Comparison of ENCODE assay signal across 15 cellular contexts in genomic region chr17:65108152-65108551, GRCh38. TPM values are rescaled to one million over a fixed set of nuclear protein-coding genes. Genes with fewer than 3 reads are reported as not detected.
DNase-seq lines count a peak whose midpoint lies in the region; ATAC-seq and TF ChIP-seq lines count a peak whose summit lies in the region.
"Had no signal": no experiment of that assay in that cellular context is flagged by ENCODE, and none has a peak within 500 bp of the region (broad histone marks: within the 10 kb centered on the region; RNA-seq: fewer than 3 reads in every experiment).

No MANE protein-coding gene starts in this region.

- H3K9me3 Mint-ChIP-seq in brain (peaks cover 0 to 12% (median 3%) of the 10 kb centered on the region in 5 experiments), osteocyte (ENCODE audit: unreplicated experiment) (no peaks in the 10 kb centered on the region)
- H3K9me3 Mint-ChIP-seq: CD8-positive, alpha-beta T cell had no signal

- H3K4me3 Mint-ChIP-seq in brain (peak overlapping the region in 1 of 5 experiments; percentile 2), osteocyte (ENCODE audit: unreplicated experiment) (no peak overlapping the region)
- H3K4me3 Mint-ChIP-seq: CD14-positive monocyte; CD8-positive, alpha-beta T cell had no signal

- TF ChIP-seq POLR2A in esophagus squamous epithelium (IDR thresholded peaks at IDR 0.05): no peak

- no peaks in the 10 kb centered on the region for H3K9me2 ChIP-seq in GM23248 (ENCODE audit: insufficient read depth)

- ATAC-seq in foreskin keratinocyte: no peak
- no peak for ATAC-seq in esophagus mucosa
- ATAC-seq: CD8-positive, alpha-beta T cell had no signal

- H3K36me3 Mint-ChIP-seq in brain: no peaks in the 10 kb centered on the region
- H3K36me3 Mint-ChIP-seq in osteocyte (ENCODE audit: unreplicated experiment): no peaks in the 10 kb centered on the region
- H3K36me3 Mint-ChIP-seq: CD14-positive monocyte; CD8-positive, alpha-beta T cell had no signal

- H3F3A ChIP-seq in GM23248 (ENCODE audit: insufficient read depth): peaks cover 17% of the 10 kb centered on the region

- CTCF ChIA-PET in HEK293 (lab: Yijun Ruan, JAX): interaction anchor here (0.7 to 2.3 kb wide), 2 partner anchors 8 to 10 kb away, joined by 3 to 17 read pairs; no protein-coding TSS in a partner anchor

- H3K9me3 ChIP-seq in HEK293 (ENCODE audit: control insufficient read depth, insufficient read depth, low read depth, low read length) (no peaks in the 10 kb centered on the region), GM23248 (ENCODE audit: low read depth) (no peaks in the 10 kb centered on the region), esophagus squamous epithelium (no peaks in the 10 kb centered on the region)
- H3K9me3 ChIP-seq: BE2C had no signal

- 90 to 92% methylated on average over 6 of the region's 6 CpGs for WGBS in GM23248 (ENCODE audit: low coverage in 1 of 2, low lambda C conversion rate in 2 of 2, missing lambda C conversion rate in 2 of 2), 2 experiments
- 84 to 87% methylated on average over 6 of the region's 6 CpGs for WGBS in esophagus squamous epithelium, 2 donors

- no peak for TF ChIP-seq CTCF in HEK293 (tag by site-specific recombination; IDR thresholded peaks at IDR 0.05)
- TF ChIP-seq CTCF in brain (conservative IDR thresholded peaks at IDR 0.05): no peak
- TF ChIP-seq CTCF in foreskin keratinocyte (conservative IDR thresholded peaks at IDR 0.05): no peak
- TF ChIP-seq CTCF in osteocyte (IDR thresholded peaks at IDR 0.05): no peak
- no peak for TF ChIP-seq CTCF in esophagus squamous epithelium (IDR thresholded peaks at IDR 0.05)

- no peaks in the 10 kb centered on the region for H4K20me1 ChIP-seq in GM23248 (ENCODE audit: insufficient read depth)

- H3K27me3 ChIP-seq in foreskin keratinocyte (no peaks in the 10 kb centered on the region), GM23248 (replicated peaks; ENCODE audit: insufficient read depth) (peaks cover 18% of the 10 kb centered on the region), esophagus squamous epithelium (peaks cover 0 to 4% (median 0%) of the 10 kb centered on the region in 4 donors)
- H3K27me3 ChIP-seq: BE2C had no signal

- no peaks in the 10 kb centered on the region for H3K79me2 ChIP-seq in GM23248 (ENCODE audit: insufficient read depth)

- H3K4me3 ChIP-seq in HEK293 (ENCODE audit: low read depth, low read length) (no peak overlapping the region), GM23248 (no peak overlapping the region), esophagus squamous epithelium (no peak overlapping the region)

- H3K27ac ChIP-seq in HEK293 (ENCODE audit: extremely low read depth, low read depth, low read length) (no peak overlapping the region), foreskin keratinocyte (peak overlapping the region; percentile 15), GM23248 (no peak overlapping the region), esophagus squamous epithelium (peak overlapping the region in 1 of 4 donors; percentile 72)

- H3K4me1 ChIP-seq in HEK293 (ENCODE audit: control insufficient read depth, insufficient read depth, low read length): peaks cover 10% of the 10 kb centered on the region; the same call in 1 of the 2 replicates
- peaks cover 18% of the 10 kb centered on the region for H3K4me1 ChIP-seq in foreskin keratinocyte
- peaks cover 8% of the 10 kb centered on the region for H3K4me1 ChIP-seq in GM23248 (ENCODE audit: insufficient read depth)
- peaks cover 10 to 53% (median 16%) of the 10 kb centered on the region in 3 donors for H3K4me1 ChIP-seq in esophagus squamous epithelium
- H3K4me1 ChIP-seq: BE2C had no signal

- H3K27ac Mint-ChIP-seq in brain: peak overlapping the region; percentile 35 to 96 (median 91)
- H3K27ac Mint-ChIP-seq in osteocyte (ENCODE audit: unreplicated experiment): no peak overlapping the region
- H3K27ac Mint-ChIP-seq: CD14-positive monocyte; CD8-positive, alpha-beta T cell had no signal

- H3K27me3 Mint-ChIP-seq in brain (peaks cover 34% of the 10 kb centered on the region), osteocyte (ENCODE audit: unreplicated experiment) (no peaks in the 10 kb centered on the region)

- H3K4me1 Mint-ChIP-seq in brain (peaks cover 46% of the 10 kb centered on the region), osteocyte (ENCODE audit: unreplicated experiment) (peaks cover 49% of the 10 kb centered on the region)

- no peak overlapping the region for H3K9ac ChIP-seq in GM23248

- DNase-seq in foreskin keratinocyte (no peak), osteocyte (ENCODE audit: extremely low spot score, unreplicated experiment) (no peak), GM23248 (no peak), esophagus squamous epithelium (lab: John Stamatoyannopoulos, UW) (no peak)
- DNase-seq: BE2C; CD8-positive, alpha-beta T cell; COR-L47; DMS153; DMS79 treated with DMSO at 0.1 percent for 48 hours; EL; HCEC 1CT had no signal

- H3K4me2 ChIP-seq in GM23248 (ENCODE audit: unreplicated experiment): no peak overlapping the region

- POLR2A ChIA-PET in HEK293 (lab: Yijun Ruan, JAX): no interaction called here

- no peak overlapping the region for H2AFZ ChIP-seq in GM23248

- in situ Hi-C loops in GM23248 (cut with MboI): no loop called here

- intact Hi-C loops in esophagus squamous epithelium (cut with DNase I): loop anchor here (10.0 kb wide), 1 partner anchor 143 kb away; no protein-coding TSS in a partner anchor

- H3K36me3 ChIP-seq in HEK293 (ENCODE audit: control insufficient read depth in 2 of 2, insufficient read depth in 1 of 2, low read length in 2 of 2) (peaks cover 0 to 49% of the 10 kb centered on the region in 2 experiments; a peak in 2 of 3 replicates), GM23248 (ENCODE audit: low read depth) (no peaks in the 10 kb centered on the region), esophagus squamous epithelium (no peaks in the 10 kb centered on the region)
- H3K36me3 ChIP-seq: BE2C had no signal

TF ChIP-seq in HEK293, 187 proteins besides CTCF, POLR2A, EP300 and RAD21:
- TF ChIP-seq ZNF404 (tag by site-specific recombination; IDR thresholded peaks at IDR 0.05) (no peak), ZFP69B (tag by site-specific recombination; IDR thresholded peaks at IDR 0.05) (no peak), ZNF768 (tag by site-specific recombination; IDR thresholded peaks at IDR 0.05) (peak; percentile 62; the same call in 1 of the 2 replicates), ZNF335 (tag by site-specific recombination; conservative IDR thresholded peaks at IDR 0.05) (no peak), ZNF10 (tag by site-specific recombination; IDR thresholded peaks at IDR 0.05) (no peak)

RNA-seq across cellular contexts. Expression of gene RGS9, which starts 29.0 kb away (rescaled TPM):
- polyA plus RNA-seq in brain (ENCODE audit: insufficient read depth, low read depth, low replicate concordance) (20.2 TPM), foreskin keratinocyte (5.0 and 6.4 TPM in 2 replicates), GM23248 (2016; fragmentation: Nextera tagmentation; extraction: Ambion mirVana) (0.76 TPM in 1 of 2 replicates, not detected in the other)
- total RNA-seq in foreskin keratinocyte (4.2 and 4.5 TPM in 2 replicates), osteocyte (4.0 and 6.5 TPM in 2 replicates), esophagus mucosa (0.84 TPM), esophagus squamous epithelium (1 to 10 TPM in 3 of 4 donors, under 1 TPM in 1; 0.45 to 8.1 (median 2.9) TPM)
- 0.43 TPM in 1 of 2 replicates, not detected in the other for total RNA-seq in GM23248 (2014; rRNA removed; shearing (Covaris generic))
- polyA plus RNA-seq: CD14-positive monocyte had no signal

RNA-seq across cellular contexts. Expression of gene GNA13, which starts 51.6 kb away (rescaled TPM):
- 24.1 TPM for polyA plus RNA-seq in brain (ENCODE audit: insufficient read depth, low read depth, low replicate concordance)
- 39.2 and 40.4 TPM in 2 replicates for total RNA-seq in foreskin keratinocyte
- polyA plus RNA-seq in foreskin keratinocyte: 7.8 and 8.8 TPM in 2 replicates
- 54.7 and 55.9 TPM in 2 replicates for total RNA-seq in osteocyte
- total RNA-seq in esophagus mucosa: 16.9 TPM
- 40.6 and 41.8 TPM in 2 replicates for total RNA-seq in GM23248 (2014; rRNA removed; shearing (Covaris generic))
- polyA plus RNA-seq in GM23248 (2016; fragmentation: Nextera tagmentation; extraction: Ambion mirVana): 17.2 and 18.5 TPM in 2 replicates
- total RNA-seq in esophagus squamous epithelium: 10 to 100 TPM; 21.3 to 43.1 (median 35.7) TPM
